ENCODE assay signal across 23 cellular contexts in the genomic region with DNA sequence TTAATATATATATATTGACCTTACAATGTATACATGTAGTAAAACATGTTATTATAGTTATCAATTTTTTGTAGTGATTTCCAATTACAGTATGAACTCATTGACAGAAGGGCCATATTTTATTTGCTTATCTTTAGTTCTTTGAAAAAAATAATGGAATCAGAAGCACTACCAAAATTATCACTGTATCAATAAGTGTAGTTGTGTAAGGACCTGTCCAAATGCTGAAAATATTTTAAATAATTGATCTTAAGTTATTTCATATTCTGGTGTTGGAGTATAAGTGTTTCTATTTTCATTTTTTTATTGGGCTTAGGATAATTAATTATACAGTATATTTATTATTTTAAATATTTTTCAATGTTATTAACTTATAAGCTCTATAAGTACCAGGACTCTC. TPM values are rescaled to one million over a fixed set of nuclear protein-coding genes. Genes with fewer than 3 reads are reported as not detected.
"Had no signal": no experiment of that assay in that cellular context is flagged by ENCODE, and none has a peak within 500 bp of the region (broad histone marks: within the 10 kb centered on the region; RNA-seq: fewer than 3 reads in every experiment).

No MANE protein-coding gene starts in this region.

- H3K9me3 ChIP-seq: SJSA1 had no signal

- H3K27ac ChIP-seq: SJSA1, SK-N-MC had no signal

- FAIRE-seq: RCC 7860 had no signal

- DNase-seq: KBM-7, MV-4-11, NCI-H1048, NCI-H1105 treated with DMSO at 0.1 percent for 48 hours, NCI-H1436, NCI-H187, NCI-H2029, NCI-H2081 treated with DMSO at 0.1 percent for 48 hours, NCI-H2171, NCI-H226, NCI-H446, NCI-H510A, NCI-H524 treated with DMSO at 0.1 percent for 48 hours, NCI-H69, NCI-H774, Right ventricle myocardium superior, RPMI8226, SIG-M5, T-helper 1 cell had no signal

- H3K4me1 ChIP-seq: SJSA1 had no signal

- H3K27me3 ChIP-seq: SJSA1 had no signal

- H3K4me3 ChIP-seq: SJSA1, SK-N-MC had no signal

- H3K36me3 ChIP-seq: SJSA1 had no signal

RNA-seq across cellular contexts. Expression of a gene that starts 8.5 kb away (rescaled TPM):
- polyA plus RNA-seq: IgD-negative memory B cell had no signal
